8 cellular contexts compared by ENCODE assay signal in genomic region chr16:20257234-20257633, GRCh38.
"Had no signal": no experiment of that assay in that cellular context is flagged by ENCODE, and none has a peak within 500 bp of the region (broad histone marks: within the 10 kb centered on the region; RNA-seq: fewer than 3 reads in every experiment).

No MANE protein-coding gene starts in this region.

- DNase-seq: GM23248, GOT3, H7, HFFc6, IMR-90 had no signal

- H3K4me1 ChIP-seq: HAP-1 had no signal

- H3K4me3 Mint-ChIP-seq: HFFc6 had no signal

- H3K9me3 ChIP-seq: HAP-1 had no signal

- ATAC-seq: HCT116 had no signal

- H3K36me3 ChIP-seq: HAP-1 had no signal

- H2AFZ ChIP-seq: GM23248 had no signal

- H3K27ac ChIP-seq: GM23248, HL-60 had no signal

- H3K27ac Mint-ChIP-seq: HFFc6 had no signal

- H3K4me3 ChIP-seq: GM23248, HAP-1 had no signal

- H3K9ac ChIP-seq: GM23248 had no signal
